In genomic region chr5:94021246-94021645, GRCh38 we compare ENCODE assay signal across 1 cellular context.
A peak's percentile ranks its signal among the peaks of the same experiment; 100 is the strongest.
TF ChIP-seq lines count a peak whose summit lies in the region.

No MANE protein-coding gene starts in this region.

TF ChIP-seq in HepG2, 621 proteins besides CTCF, POLR2A, EP300 and RAD21 (continued from another document):
- no peak for TF ChIP-seq PBX3 (CRISPR knock-in tag; IDR thresholded peaks at IDR 0.05; ENCODE audit: borderline replicate concordance)
- peak; percentile 26; the same call in 1 of the 2 replicates for TF ChIP-seq ZNF362 (CRISPR knock-in tag; IDR thresholded peaks at IDR 0.05; ENCODE audit: borderline replicate concordance)
- TF ChIP-seq DZIP1 (CRISPR knock-in tag; IDR thresholded peaks at IDR 0.05) = no peak
- no peak for TF ChIP-seq MXD4 (CRISPR knock-in tag; IDR thresholded peaks at IDR 0.05)
- TF ChIP-seq GFI1 (CRISPR knock-in tag; IDR thresholded peaks at IDR 0.05; ENCODE audit: borderline replicate concordance) = peak; percentile 51; the same call in 1 of the 2 replicates
- 0 out of 2 replicates have a peak, but pooled peaks have one; percentile 21 for TF ChIP-seq ARID5B (CRISPR knock-in tag; IDR thresholded peaks at IDR 0.05)
- TF ChIP-seq ADNP (CRISPR knock-in tag; IDR thresholded peaks at IDR 0.05) = no peak
- TF ChIP-seq HMG20A (CRISPR knock-in tag; IDR thresholded peaks at IDR 0.05; ENCODE audit: borderline replicate concordance) = peak; percentile 32; the same call in 1 of the 2 replicates
- TF ChIP-seq FOSL2 (CRISPR knock-in tag; IDR thresholded peaks at IDR 0.05) = peak; percentile 70
- TF ChIP-seq SALL2 (CRISPR knock-in tag; IDR thresholded peaks at IDR 0.05) = no peak
- TF ChIP-seq ZIK1 (CRISPR knock-in tag; IDR thresholded peaks at IDR 0.05; ENCODE audit: borderline replicate concordance, low read depth) = no peak
- TF ChIP-seq HCFC1 (IDR thresholded peaks at IDR 0.05; ENCODE audit: low read depth, low read length) = no peak
- TF ChIP-seq HNF1A (IDR thresholded peaks at IDR 0.05; ENCODE audit: low read depth) = no peak
- no peak for TF ChIP-seq HNF1A (CRISPR knock-in tag; IDR thresholded peaks at IDR 0.05; ENCODE audit: borderline replicate concordance)
- no peak for TF ChIP-seq ZNF619 (CRISPR knock-in tag; IDR thresholded peaks at IDR 0.05)
- no peak for TF ChIP-seq UBTF (CRISPR knock-in tag; IDR thresholded peaks at IDR 0.05)
- TF ChIP-seq ZBTB8A (CRISPR knock-in tag; IDR thresholded peaks at IDR 0.05; ENCODE audit: borderline replicate concordance, low read depth) = no peak
- TF ChIP-seq KDM5A (IDR thresholded peaks at IDR 0.05; ENCODE audit: borderline replicate concordance, low read length) = no peak
- TF ChIP-seq MXD3 (CRISPR knock-in tag; IDR thresholded peaks at IDR 0.05) = no peak
